8 cellular contexts compared by ENCODE assay signal in genomic region chr6:164188861-164189260, GRCh38.
"Had no signal": no experiment of that assay in that cellular context is flagged by ENCODE, and none has a peak within 500 bp of the region (broad histone marks: within the 10 kb centered on the region; RNA-seq: fewer than 3 reads in every experiment).

No MANE protein-coding gene starts in this region.

- H3K4me3 ChIP-seq: GM12878 had no signal

- ATAC-seq: GM12878 had no signal

- DNase-seq: GDM1, GF-D8 had no signal

- FAIRE-seq: G401.6, GM12878, GM12891, GM12892, GM18507, GM19239 had no signal
